ENCODE assay signal across 10 cellular contexts in genomic region chr19:45340899-45341453, GRCh38. TPM values are rescaled to one million over a fixed set of nuclear protein-coding genes. Genes with fewer than 3 reads are reported as not detected.
DNase-seq lines count a peak whose midpoint lies in the region; ATAC-seq and TF ChIP-seq lines count a peak whose summit lies in the region.
"Had no signal": no experiment of that assay in that cellular context is flagged by ENCODE, and none has a peak within 500 bp of the region (broad histone marks: within the 10 kb centered on the region; RNA-seq: fewer than 3 reads in every experiment).

No MANE protein-coding gene starts in this region.

- ATAC-seq in psoas muscle: no peak

- no peak overlapping the region for H3K27ac ChIP-seq in psoas muscle

- intact Hi-C loops in psoas muscle (cut with DNase I): no loop called here

- peaks cover 0 to 29% (median 6%) of the 10 kb centered on the region in 3 donors for H3K27me3 ChIP-seq in psoas muscle (ENCODE audit: insufficient read depth in 3 of 3, low read length in 2 of 3)

- TF ChIP-seq CTCF in fibroblast of villous mesenchyme (IDR thresholded peaks at IDR 0.05; ENCODE audit: insufficient read depth, low read depth, low read length) (no peak), psoas muscle (IDR thresholded peaks at IDR 0.05) (no peak)

- H3K9me3 ChIP-seq in psoas muscle: no peaks in the 10 kb centered on the region

- H3K4me3 ChIP-seq in fibroblast of villous mesenchyme (ENCODE audit: low read depth, low read length): peak overlapping the region; percentile 25
- H3K4me3 ChIP-seq in psoas muscle: peak overlapping the region; percentile 49

- DNase-seq in DMS53 (lab: John Stamatoyannopoulos, UW): peak; percentile 51
- no peak for DNase-seq in DMS53 treated with DMSO at 0.1 percent for 48 hours (lab: John Stamatoyannopoulos, UW; ENCODE audit: unreplicated experiment)
- DNase-seq in RPMI7951 (ENCODE audit: low read depth): peak; percentile 18
- DNase-seq in fibroblast of villous mesenchyme (ENCODE audit: low read depth): no peak
- DNase-seq in psoas muscle: no peak
- no peak for DNase-seq in NCI-H2107 treated with DMSO at 0.1 percent for 48 hours (lab: John Stamatoyannopoulos, UW; ENCODE audit: unreplicated experiment)
- no peak for DNase-seq in LoVo (ENCODE audit: low spot score)
- DNase-seq in 8988T: no peak
- DNase-seq: MV-4-11 had no signal

- no peaks in the 10 kb centered on the region for H3K4me1 ChIP-seq in psoas muscle

- no peaks in the 10 kb centered on the region for H3K36me3 ChIP-seq in psoas muscle (ENCODE audit: insufficient read depth in 1 of 2, low read depth in 1 of 2)

- 12 to 17% (median 14%) methylated on average over 19 to 25 of the region's 25 CpGs for WGBS in psoas muscle, 3 donors

RNA-seq across cellular contexts. Expression of gene KLC3, which starts 0.4 kb away (rescaled TPM):
- total RNA-seq in RPMI7951 (2014; rRNA removed; shearing (Covaris generic)): 0.36 and 1.2 TPM in 2 replicates
- total RNA-seq in fibroblast of villous mesenchyme (0.32 TPM in 1 of 2 replicates, not detected in the other), psoas muscle (under 1 TPM in 2 of 4 donors, not detected in 2; 0.11 to 0.27 TPM)
- polyA plus RNA-seq in psoas muscle: under 1 TPM in 2 of 3 donors, not detected in 1; 0.03 to 0.05 TPM
- total RNA-seq: A172 had no signal

RNA-seq across cellular contexts. Expression of gene CKM, which starts 18.3 kb away (rescaled TPM):
- 0.20 and 0.24 TPM in 2 replicates for total RNA-seq in RPMI7951 (2014; rRNA removed; shearing (Covaris generic))
- total RNA-seq in fibroblast of villous mesenchyme (0.43 TPM in 1 of 2 replicates, not detected in the other), psoas muscle (over 10,000 TPM in 3 of 4 donors, 1,000 to 10,000 TPM in 1; 9,755 to 16,244 (median 12,984) TPM)
- polyA plus RNA-seq in psoas muscle: over 10,000 TPM in 2 of 3 donors, 1,000 to 10,000 TPM in 1; 9,503 to 23,818 (median 21,473) TPM
- total RNA-seq: A172 had no signal

RNA-seq across cellular contexts. Expression of gene ERCC2, which starts 29.4 kb away (rescaled TPM):
- 15.7 and 17.4 TPM in 2 replicates for total RNA-seq in RPMI7951 (2014; rRNA removed; shearing (Covaris generic))
- total RNA-seq in fibroblast of villous mesenchyme (53.5 and 73.0 TPM in 2 replicates), psoas muscle (10 to 100 TPM in 3 of 4 donors, 1 to 10 TPM in 1; 9.3 to 16.4 (median 12.5) TPM)
- polyA plus RNA-seq in psoas muscle: 1 to 10 TPM; 5.0 to 8.3 (median 5.3) TPM

Comparison
In these comparisons a context has a peak if more than half of its experiments do, and no peak if none do; other contexts are left out.
1. DNase-seq: peak in DMS53 (single experiment) and RPMI7951 (single experiment); none in DMS53 treated with DMSO at 0.1 percent for 48 hours (single experiment), fibroblast of villous mesenchyme (single experiment), psoas muscle (0 of 2), NCI-H2107 treated with DMSO at 0.1 percent for 48 hours (single experiment), LoVo (single experiment) and 8988T (single experiment).
2. RNA of gene CKM, which starts 18.3 kb away (total RNA-seq): 9,755 to 16,244 TPM in psoas muscle; 0.43 TPM in fibroblast of villous mesenchyme and 0.20 to 0.24 TPM in RPMI7951; every median in the first group is over 1,000 times any median in the second.